In genomic region chr3:109372639-109373038, GRCh38 we compare ENCODE assay signal across 1 cellular context.
TF ChIP-seq lines count a peak whose summit lies in the region.

No MANE protein-coding gene starts in this region.

TF ChIP-seq in GM23338, 12 proteins besides CTCF, POLR2A, EP300 and RAD21 (continued from another document):
- TF ChIP-seq REST (IDR thresholded peaks at IDR 0.05; ENCODE audit: unreplicated experiment) (no peak), ZNF331 (CRISPR knock-in tag; IDR thresholded peaks at IDR 0.05; ENCODE audit: low read depth) (no peak), ZNF462 (CRISPR knock-in tag; IDR thresholded peaks at IDR 0.05) (no peak), NANOG (IDR thresholded peaks at IDR 0.05; ENCODE audit: borderline replicate concordance) (no peak), ETS1 (IDR thresholded peaks at IDR 0.05) (no peak), EZH2 (IDR thresholded peaks at IDR 0.05; ENCODE audit: low read depth, unreplicated experiment) (no peak)
